In the genomic region with DNA sequence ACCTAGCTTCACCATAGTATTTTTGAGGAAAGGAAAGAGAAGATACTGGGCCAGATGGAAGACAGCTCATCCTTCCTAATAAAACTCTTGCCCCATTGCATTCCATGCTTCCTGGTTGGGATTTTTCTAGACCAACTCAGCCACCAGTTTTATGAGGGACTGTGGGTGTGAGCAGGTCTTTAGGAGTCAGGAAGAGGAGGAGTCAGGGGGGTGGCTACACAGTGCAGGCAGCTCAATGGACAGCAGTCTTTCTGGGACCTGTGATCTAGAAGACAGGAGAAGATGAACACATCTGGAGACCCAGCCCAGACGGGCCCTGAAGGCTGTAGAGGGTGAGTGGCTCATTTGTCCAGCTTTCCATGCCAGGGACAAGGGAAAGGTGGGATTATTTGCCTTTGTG, we compare ENCODE assay signal across 1 cellular context.
TF ChIP-seq lines count a peak whose summit lies in the region.

A gene with protein sequence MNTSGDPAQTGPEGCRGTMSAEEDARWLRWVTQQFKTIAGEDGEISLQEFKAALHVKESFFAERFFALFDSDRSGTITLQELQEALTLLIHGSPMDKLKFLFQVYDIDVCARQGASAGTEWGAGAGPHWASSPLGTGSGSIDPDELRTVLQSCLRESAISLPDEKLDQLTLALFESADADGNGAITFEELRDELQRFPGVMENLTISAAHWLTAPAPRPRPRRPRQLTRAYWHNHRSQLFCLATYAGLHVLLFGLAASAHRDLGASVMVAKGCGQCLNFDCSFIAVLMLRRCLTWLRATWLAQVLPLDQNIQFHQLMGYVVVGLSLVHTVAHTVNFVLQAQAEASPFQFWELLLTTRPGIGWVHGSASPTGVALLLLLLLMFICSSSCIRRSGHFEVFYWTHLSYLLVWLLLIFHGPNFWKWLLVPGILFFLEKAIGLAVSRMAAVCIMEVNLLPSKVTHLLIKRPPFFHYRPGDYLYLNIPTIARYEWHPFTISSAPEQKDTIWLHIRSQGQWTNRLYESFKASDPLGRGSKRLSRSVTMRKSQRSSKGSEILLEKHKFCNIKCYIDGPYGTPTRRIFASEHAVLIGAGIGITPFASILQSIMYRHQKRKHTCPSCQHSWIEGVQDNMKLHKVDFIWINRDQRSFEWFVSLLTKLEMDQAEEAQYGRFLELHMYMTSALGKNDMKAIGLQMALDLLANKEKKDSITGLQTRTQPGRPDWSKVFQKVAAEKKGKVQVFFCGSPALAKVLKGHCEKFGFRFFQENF (plus strand): TSS at position 242 of the 400 bp plus-strand sequence. CDS start 41 bp downstream, at position 283.

TF ChIP-seq in HepG2, 621 proteins besides CTCF, POLR2A, EP300 and RAD21:
- TF ChIP-seq GATAD1 (CRISPR knock-in tag; IDR thresholded peaks at IDR 0.05): no peak
- TF ChIP-seq, protein P1, sequence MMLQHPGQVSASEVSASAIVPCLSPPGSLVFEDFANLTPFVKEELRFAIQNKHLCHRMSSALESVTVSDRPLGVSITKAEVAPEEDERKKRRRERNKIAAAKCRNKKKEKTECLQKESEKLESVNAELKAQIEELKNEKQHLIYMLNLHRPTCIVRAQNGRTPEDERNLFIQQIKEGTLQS (CRISPR knock-in tag; IDR thresholded peaks at IDR 0.05): no peak
- no peak for TF ChIP-seq NPAS2 (CRISPR knock-in tag; IDR thresholded peaks at IDR 0.05; ENCODE audit: borderline replicate concordance)
- TF ChIP-seq ZFAT (CRISPR knock-in tag; conservative IDR thresholded peaks at IDR 0.05): no peak
- no peak for TF ChIP-seq SP4 (CRISPR knock-in tag; IDR thresholded peaks at IDR 0.05)
- no peak for TF ChIP-seq KLF11 (CRISPR knock-in tag; IDR thresholded peaks at IDR 0.05)
- TF ChIP-seq TRIM24 (CRISPR knock-in tag; IDR thresholded peaks at IDR 0.05): no peak
- TF ChIP-seq PPARG (CRISPR knock-in tag; conservative IDR thresholded peaks at IDR 0.05): no peak
- TF ChIP-seq, protein P2, sequence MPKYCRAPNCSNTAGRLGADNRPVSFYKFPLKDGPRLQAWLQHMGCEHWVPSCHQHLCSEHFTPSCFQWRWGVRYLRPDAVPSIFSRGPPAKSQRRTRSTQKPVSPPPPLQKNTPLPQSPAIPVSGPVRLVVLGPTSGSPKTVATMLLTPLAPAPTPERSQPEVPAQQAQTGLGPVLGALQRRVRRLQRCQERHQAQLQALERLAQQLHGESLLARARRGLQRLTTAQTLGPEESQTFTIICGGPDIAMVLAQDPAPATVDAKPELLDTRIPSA (CRISPR knock-in tag; IDR thresholded peaks at IDR 0.05; ENCODE audit: borderline replicate concordance): no peak
- TF ChIP-seq, protein P3, sequence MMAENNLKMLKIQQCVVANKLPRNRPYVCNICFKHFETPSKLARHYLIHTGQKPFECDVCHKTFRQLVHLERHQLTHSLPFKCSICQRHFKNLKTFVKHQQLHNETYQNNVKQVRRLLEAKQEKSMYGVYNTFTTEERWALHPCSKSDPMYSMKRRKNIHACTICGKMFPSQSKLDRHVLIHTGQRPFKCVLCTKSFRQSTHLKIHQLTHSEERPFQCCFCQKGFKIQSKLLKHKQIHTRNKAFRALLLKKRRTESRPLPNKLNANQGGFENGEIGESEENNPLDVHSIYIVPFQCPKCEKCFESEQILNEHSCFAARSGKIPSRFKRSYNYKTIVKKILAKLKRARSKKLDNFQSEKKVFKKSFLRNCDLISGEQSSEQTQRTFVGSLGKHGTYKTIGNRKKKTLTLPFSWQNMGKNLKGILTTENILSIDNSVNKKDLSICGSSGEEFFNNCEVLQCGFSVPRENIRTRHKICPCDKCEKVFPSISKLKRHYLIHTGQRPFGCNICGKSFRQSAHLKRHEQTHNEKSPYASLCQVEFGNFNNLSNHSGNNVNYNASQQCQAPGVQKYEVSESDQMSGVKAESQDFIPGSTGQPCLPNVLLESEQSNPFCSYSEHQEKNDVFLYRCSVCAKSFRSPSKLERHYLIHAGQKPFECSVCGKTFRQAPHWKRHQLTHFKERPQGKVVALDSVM (CRISPR knock-in tag; IDR thresholded peaks at IDR 0.05): no peak
- TF ChIP-seq HMG20B (CRISPR knock-in tag; conservative IDR thresholded peaks at IDR 0.05): no peak
- TF ChIP-seq, protein P4, sequence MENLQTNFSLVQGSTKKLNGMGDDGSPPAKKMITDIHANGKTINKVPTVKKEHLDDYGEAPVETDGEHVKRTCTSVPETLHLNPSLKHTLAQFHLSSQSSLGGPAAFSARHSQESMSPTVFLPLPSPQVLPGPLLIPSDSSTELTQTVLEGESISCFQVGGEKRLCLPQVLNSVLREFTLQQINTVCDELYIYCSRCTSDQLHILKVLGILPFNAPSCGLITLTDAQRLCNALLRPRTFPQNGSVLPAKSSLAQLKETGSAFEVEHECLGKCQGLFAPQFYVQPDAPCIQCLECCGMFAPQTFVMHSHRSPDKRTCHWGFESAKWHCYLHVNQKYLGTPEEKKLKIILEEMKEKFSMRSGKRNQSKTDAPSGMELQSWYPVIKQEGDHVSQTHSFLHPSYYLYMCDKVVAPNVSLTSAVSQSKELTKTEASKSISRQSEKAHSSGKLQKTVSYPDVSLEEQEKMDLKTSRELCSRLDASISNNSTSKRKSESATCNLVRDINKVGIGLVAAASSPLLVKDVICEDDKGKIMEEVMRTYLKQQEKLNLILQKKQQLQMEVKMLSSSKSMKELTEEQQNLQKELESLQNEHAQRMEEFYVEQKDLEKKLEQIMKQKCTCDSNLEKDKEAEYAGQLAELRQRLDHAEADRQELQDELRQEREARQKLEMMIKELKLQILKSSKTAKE (CRISPR knock-in tag; IDR thresholded peaks at IDR 0.05; ENCODE audit: borderline replicate concordance): no peak
- TF ChIP-seq, protein P5, sequence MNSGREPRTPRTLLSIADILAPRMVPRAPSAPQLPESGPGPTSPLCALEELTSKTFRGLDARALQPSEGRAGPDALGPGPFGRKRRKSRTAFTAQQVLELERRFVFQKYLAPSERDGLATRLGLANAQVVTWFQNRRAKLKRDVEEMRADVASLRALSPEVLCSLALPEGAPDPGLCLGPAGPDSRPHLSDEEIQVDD (CRISPR knock-in tag; IDR thresholded peaks at IDR 0.05; ENCODE audit: borderline replicate concordance): no peak
- TF ChIP-seq ZNF569 (CRISPR knock-in tag; IDR thresholded peaks at IDR 0.05; ENCODE audit: borderline replicate concordance): no peak
- TF ChIP-seq, protein P6, sequence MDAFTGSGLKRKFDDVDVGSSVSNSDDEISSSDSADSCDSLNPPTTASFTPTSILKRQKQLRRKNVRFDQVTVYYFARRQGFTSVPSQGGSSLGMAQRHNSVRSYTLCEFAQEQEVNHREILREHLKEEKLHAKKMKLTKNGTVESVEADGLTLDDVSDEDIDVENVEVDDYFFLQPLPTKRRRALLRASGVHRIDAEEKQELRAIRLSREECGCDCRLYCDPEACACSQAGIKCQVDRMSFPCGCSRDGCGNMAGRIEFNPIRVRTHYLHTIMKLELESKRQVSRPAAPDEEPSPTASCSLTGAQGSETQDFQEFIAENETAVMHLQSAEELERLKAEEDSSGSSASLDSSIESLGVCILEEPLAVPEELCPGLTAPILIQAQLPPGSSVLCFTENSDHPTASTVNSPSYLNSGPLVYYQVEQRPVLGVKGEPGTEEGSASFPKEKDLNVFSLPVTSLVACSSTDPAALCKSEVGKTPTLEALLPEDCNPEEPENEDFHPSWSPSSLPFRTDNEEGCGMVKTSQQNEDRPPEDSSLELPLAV (CRISPR knock-in tag; conservative IDR thresholded peaks at IDR 0.05; ENCODE audit: low read depth): no peak
- TF ChIP-seq NR2F1 (CRISPR knock-in tag; IDR thresholded peaks at IDR 0.05): no peak
